Comparison of ENCODE assay signal across 1 cellular context in the genomic region with DNA sequence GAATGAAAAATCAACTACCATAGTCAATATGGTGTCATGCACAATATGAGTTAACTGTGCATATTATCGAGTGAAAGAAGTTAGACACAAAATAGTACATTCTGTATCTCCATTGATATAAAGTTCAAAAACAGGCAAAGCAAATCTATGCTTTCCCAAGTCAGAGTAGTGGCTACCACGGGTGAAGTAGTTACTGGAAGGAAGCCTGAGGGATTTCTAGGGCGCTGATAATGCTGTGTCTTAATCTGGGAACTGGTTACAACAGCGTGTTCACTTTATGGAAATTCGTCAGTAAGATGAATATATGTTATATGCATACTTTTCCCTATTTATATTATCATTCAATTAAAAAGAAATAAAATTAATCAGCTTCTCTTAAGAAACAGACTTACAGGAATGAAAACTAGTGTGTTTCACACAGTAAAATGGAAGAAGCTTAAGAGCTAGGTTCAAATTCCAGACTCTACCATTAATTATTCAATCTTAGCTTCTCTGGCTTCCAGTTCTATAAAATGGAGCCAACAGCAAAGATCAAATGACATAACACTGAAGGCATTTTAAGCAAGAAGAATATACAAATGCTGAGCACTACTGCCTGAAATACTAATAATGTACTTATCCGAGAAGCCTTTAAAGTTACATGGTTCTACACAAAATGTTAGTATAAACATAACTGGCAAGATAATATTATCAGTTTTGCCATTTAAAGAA.
TF ChIP-seq lines count a peak whose summit lies in the region.

No MANE protein-coding gene starts in this region.

TF ChIP-seq in GM23338, 12 proteins besides CTCF, POLR2A, EP300 and RAD21:
- no peak for TF ChIP-seq JUNB (IDR thresholded peaks at IDR 0.05; ENCODE audit: unreplicated experiment)
- TF ChIP-seq CREB1 (CRISPR knock-in tag; IDR thresholded peaks at IDR 0.05; ENCODE audit: low read depth): no peak
- no peak for TF ChIP-seq EZH2 (IDR thresholded peaks at IDR 0.05; ENCODE audit: low read depth, unreplicated experiment)
